In genomic region chr3:140163159-140163763, GRCh38 we compare ENCODE assay signal across 31 cellular contexts.
"Had no signal": no experiment of that assay in that cellular context is flagged by ENCODE, and none has a peak within 500 bp of the region (broad histone marks: within the 10 kb centered on the region; RNA-seq: fewer than 3 reads in every experiment).

No MANE protein-coding gene starts in this region.

- H3K27ac ChIP-seq: neutrophil, ovary, parathyroid adenoma, psoas muscle, right lobe of liver, sigmoid colon, suprapubic skin, testis, tibial artery, transverse colon, upper lobe of right lung, uterus had no signal

- H3K9ac ChIP-seq: parathyroid adenoma had no signal

- H3K27ac Mint-ChIP-seq: naive thymus-derived CD8-positive, alpha-beta T cell; natural killer cell treated with Interleukin-12 subunit alpha and Interleukin-12 subunit beta and Interleukin-15 and Interleukin-18, amount 100 ng/mL, for 72 hours; nephron progenitor cell; progenitor cell of endocrine pancreas; stimulated activated effector memory CD8-positive, alpha-beta T cell treated with anti-CD3 and anti-CD28 coated beads, Interleukin-12 subunit alpha, Interleukin-12 subunit beta, amount 100 ng/mL, for 72 hours; stimulated activated naive CD8-positive, alpha-beta T cell treated with anti-CD3 and anti-CD28 coated beads, Interleukin-15, amount 100 ng/mL, for 72 hours; type B pancreatic cell had no signal

- H2AFZ ChIP-seq: parathyroid adenoma had no signal

- H3K27me3 ChIP-seq: neutrophil, ovary, right lobe of liver, sigmoid colon, testis, tibial artery, transverse colon, upper lobe of right lung, uterus had no signal

- DNase-seq: naive thymus-derived CD8-positive, alpha-beta T cell; nephron progenitor cell; nucleus accumbens; ovary; posterior cingulate gyrus; psoas muscle; right cardiac atrium; right lobe of liver; sigmoid colon; small intestine; stimulated activated CD4-positive, alpha-beta T cell treated with anti-CD3 and anti-CD28 coated beads, Interleukin-15, amount 100 ng/mL, for 24 hours; stimulated activated CD4-positive, alpha-beta T cell treated with anti-CD3 and anti-CD28 coated beads, Interleukin-2, amount 100 ng/mL, for 24 hours; stimulated activated CD4-positive, alpha-beta T cell treated with anti-CD3 and anti-CD28 coated beads, Interleukin-2, amount 100 ng/mL, for 48 hours; stimulated activated CD4-positive, alpha-beta T cell treated with anti-CD3 and anti-CD28 coated beads, Interleukin-4, amount 100 ng/mL, for 24 hours; stimulated activated naive CD4-positive, alpha-beta T cell; stimulated activated naive CD8-positive, alpha-beta T cell treated with anti-CD3 and anti-CD28 coated beads, Interleukin-15, amount 100 ng/mL, for 72 hours; stimulated activated naive CD8-positive, alpha-beta T cell treated with anti-CD3 and anti-CD28 coated beads, Interleukin-15, Interleukin-2, amounts not matched to agents 100 U/mL and 50 U/mL, for 24 hours; substantia nigra; tibial artery; transverse colon; upper lobe of right lung; uterus had no signal

- FAIRE-seq: small intestine had no signal

- ATAC-seq: naive thymus-derived CD8-positive, alpha-beta T cell; natural killer cell treated with Interleukin-12 subunit alpha and Interleukin-12 subunit beta and Interleukin-15 and Interleukin-18, amount 100 ng/mL, for 72 hours; psoas muscle; right cardiac atrium; right lobe of liver; stimulated activated effector memory CD8-positive, alpha-beta T cell treated with anti-CD3 and anti-CD28 coated beads, Interleukin-12 subunit alpha, Interleukin-12 subunit beta, amount 100 ng/mL, for 72 hours; stimulated activated naive CD8-positive, alpha-beta T cell treated with anti-CD3 and anti-CD28 coated beads, Interleukin-15, amount 100 ng/mL, for 72 hours; stimulated activated naive CD8-positive, alpha-beta T cell treated with anti-CD3 and anti-CD28 coated beads, Interleukin-15, Interleukin-2, amounts not matched to agents 100 U/mL and 50 U/mL, for 24 hours; upper lobe of right lung had no signal

- H3K27me3 Mint-ChIP-seq: stimulated activated naive CD8-positive, alpha-beta T cell treated with anti-CD3 and anti-CD28 coated beads, Interleukin-15, amount 100 ng/mL, for 72 hours; type B pancreatic cell had no signal

- H3K4me3 Mint-ChIP-seq: naive thymus-derived CD8-positive, alpha-beta T cell; natural killer cell treated with Interleukin-12 subunit alpha and Interleukin-12 subunit beta and Interleukin-15 and Interleukin-18, amount 100 ng/mL, for 72 hours; nephron progenitor cell; neural crest cell; stimulated activated effector memory CD8-positive, alpha-beta T cell treated with anti-CD3 and anti-CD28 coated beads, Interleukin-12 subunit alpha, Interleukin-12 subunit beta, amount 100 ng/mL, for 72 hours; stimulated activated naive CD8-positive, alpha-beta T cell treated with anti-CD3 and anti-CD28 coated beads, Interleukin-15, amount 100 ng/mL, for 72 hours; type B pancreatic cell had no signal

- H3K9me3 Mint-ChIP-seq: natural killer cell treated with Interleukin-12 subunit alpha and Interleukin-12 subunit beta and Interleukin-15 and Interleukin-18, amount 100 ng/mL, for 72 hours; neural crest cell; stimulated activated naive CD8-positive, alpha-beta T cell treated with anti-CD3 and anti-CD28 coated beads, Interleukin-15, amount 100 ng/mL, for 72 hours; type B pancreatic cell had no signal

- H3K36me3 ChIP-seq: neutrophil, ovary, right lobe of liver, sigmoid colon, suprapubic skin, tibial artery, transverse colon, upper lobe of right lung, uterus had no signal

- H3K9me3 ChIP-seq: neutrophil, ovary, psoas muscle, right lobe of liver, sigmoid colon, suprapubic skin, testis, tibial artery, transverse colon, upper lobe of right lung, uterus had no signal

- H3K36me3 Mint-ChIP-seq: naive thymus-derived CD8-positive, alpha-beta T cell; natural killer cell treated with Interleukin-12 subunit alpha and Interleukin-12 subunit beta and Interleukin-15 and Interleukin-18, amount 100 ng/mL, for 72 hours; stimulated activated effector memory CD8-positive, alpha-beta T cell treated with anti-CD3 and anti-CD28 coated beads, Interleukin-12 subunit alpha, Interleukin-12 subunit beta, amount 100 ng/mL, for 72 hours; type B pancreatic cell had no signal

- H3K4me1 ChIP-seq: psoas muscle, right lobe of liver, suprapubic skin, transverse colon, upper lobe of right lung had no signal

- H3K4me3 ChIP-seq: ovary, psoas muscle, right lobe of liver, sigmoid colon, suprapubic skin, testis, tibial artery, transverse colon, upper lobe of right lung, uterus had no signal

- H3K79me2 ChIP-seq: parathyroid adenoma had no signal

- H3K4me1 Mint-ChIP-seq: naive thymus-derived CD8-positive, alpha-beta T cell; nephron progenitor cell; neural crest cell; stimulated activated effector memory CD8-positive, alpha-beta T cell treated with anti-CD3 and anti-CD28 coated beads, Interleukin-12 subunit alpha, Interleukin-12 subunit beta, amount 100 ng/mL, for 72 hours; stimulated activated naive CD8-positive, alpha-beta T cell treated with anti-CD3 and anti-CD28 coated beads, Interleukin-15, amount 100 ng/mL, for 72 hours had no signal
